2 cellular contexts compared by ENCODE assay signal in genomic region chr1:244067893-244068292, GRCh38.
TF ChIP-seq lines count a peak whose summit lies in the region.

No MANE protein-coding gene starts in this region.

TF ChIP-seq in GM23338, 12 proteins besides CTCF, POLR2A, EP300 and RAD21:
- TF ChIP-seq EZH2phosphoT487 (IDR thresholded peaks at IDR 0.05; ENCODE audit: unreplicated experiment) = no peak
- TF ChIP-seq ZNF462 (CRISPR knock-in tag; IDR thresholded peaks at IDR 0.05) = no peak
- TF ChIP-seq STAT1 (IDR thresholded peaks at IDR 0.05; ENCODE audit: unreplicated experiment) = no peak
- no peak for TF ChIP-seq ETS1 (IDR thresholded peaks at IDR 0.05)
- no peak for TF ChIP-seq JUNB (IDR thresholded peaks at IDR 0.05; ENCODE audit: unreplicated experiment)
- no peak for TF ChIP-seq NANOG (IDR thresholded peaks at IDR 0.05; ENCODE audit: borderline replicate concordance)
- TF ChIP-seq ZNF331 (CRISPR knock-in tag; IDR thresholded peaks at IDR 0.05; ENCODE audit: low read depth) = no peak
- TF ChIP-seq ZNF114 (CRISPR knock-in tag; IDR thresholded peaks at IDR 0.05) = no peak
TF ChIP-seq in GM23338: peak in this region for 0.

TF ChIP-seq in HepG2, 621 proteins besides CTCF, POLR2A, EP300 and RAD21 (continues in another document):
- TF ChIP-seq ZNF251 (CRISPR knock-in tag; IDR thresholded peaks at IDR 0.05) = no peak
- no peak; the same call in 1 of the 2 replicates for TF ChIP-seq RXRA (CRISPR knock-in tag; IDR thresholded peaks at IDR 0.05)
- TF ChIP-seq ZBTB20 (CRISPR knock-in tag; IDR thresholded peaks at IDR 0.05; ENCODE audit: borderline replicate concordance, low read depth) = no peak
- peak; percentile 23; the same call in 1 of the 2 replicates for TF ChIP-seq RXRB (CRISPR knock-in tag; IDR thresholded peaks at IDR 0.05; ENCODE audit: borderline replicate concordance)
- peak; percentile 28; the same call in 1 of the 2 replicates for TF ChIP-seq SAP130 (CRISPR knock-in tag; IDR thresholded peaks at IDR 0.05; ENCODE audit: low read depth)
- no peak for TF ChIP-seq ZNF343 (CRISPR knock-in tag; IDR thresholded peaks at IDR 0.05)
- no peak for TF ChIP-seq ZFP37 (CRISPR knock-in tag; IDR thresholded peaks at IDR 0.05; ENCODE audit: borderline replicate concordance)
- no peak for TF ChIP-seq MXD3 (CRISPR knock-in tag; IDR thresholded peaks at IDR 0.05)
- TF ChIP-seq MAX (IDR thresholded peaks at IDR 0.05) = peak; percentile 55; the same call in 1 of the 2 replicates
- TF ChIP-seq ZNF850 (CRISPR knock-in tag; conservative IDR thresholded peaks at IDR 0.05) = no peak
- no peak for TF ChIP-seq TEF (CRISPR knock-in tag; IDR thresholded peaks at IDR 0.05)
- TF ChIP-seq HMGXB4 (CRISPR knock-in tag; IDR thresholded peaks at IDR 0.05; ENCODE audit: borderline replicate concordance in 1 of 2, low read depth in 1 of 2) = no peak
- TF ChIP-seq MTERF4 (CRISPR knock-in tag; IDR thresholded peaks at IDR 0.05) = no peak
- TF ChIP-seq THAP8 (CRISPR knock-in tag; IDR thresholded peaks at IDR 0.05; ENCODE audit: borderline replicate concordance) = no peak
- TF ChIP-seq HMG20A (CRISPR knock-in tag; IDR thresholded peaks at IDR 0.05; ENCODE audit: borderline replicate concordance) = peak; percentile 65; the same call in 1 of the 2 replicates
- TF ChIP-seq ZNF331 (CRISPR knock-in tag; IDR thresholded peaks at IDR 0.05) = no peak
- TF ChIP-seq AKAP8 (CRISPR knock-in tag; IDR thresholded peaks at IDR 0.05) = no peak
- no peak for TF ChIP-seq ZNF784 (CRISPR knock-in tag; IDR thresholded peaks at IDR 0.05; ENCODE audit: borderline replicate concordance)
- no peak for TF ChIP-seq FIP1L1 (IDR thresholded peaks at IDR 0.05; ENCODE audit: borderline replicate concordance, insufficient read depth, low read depth, low read length)
- no peak for TF ChIP-seq ZNF570 (CRISPR knock-in tag; IDR thresholded peaks at IDR 0.05; ENCODE audit: borderline replicate concordance)
- TF ChIP-seq NR2C2 (CRISPR knock-in tag; IDR thresholded peaks at IDR 0.05; ENCODE audit: borderline replicate concordance) = no peak
- no peak for TF ChIP-seq RFX3 (CRISPR knock-in tag; IDR thresholded peaks at IDR 0.05)
- TF ChIP-seq ZBTB34 (CRISPR knock-in tag; IDR thresholded peaks at IDR 0.05) = no peak
- no peak for TF ChIP-seq NR2F2 (IDR thresholded peaks at IDR 0.05; ENCODE audit: borderline replicate concordance, low read depth)
- TF ChIP-seq ZNF556 (CRISPR knock-in tag; IDR thresholded peaks at IDR 0.05; ENCODE audit: borderline replicate concordance) = no peak
- TF ChIP-seq CREB1 (IDR thresholded peaks at IDR 0.05) = no peak
- no peak for TF ChIP-seq CREB1 (CRISPR knock-in tag; IDR thresholded peaks at IDR 0.05)
- no peak for TF ChIP-seq SOX6 (IDR thresholded peaks at IDR 0.05)
- TF ChIP-seq SOX6 (CRISPR knock-in tag; IDR thresholded peaks at IDR 0.05) = peak; percentile 29; the same call in 1 of the 2 replicates
- TF ChIP-seq MATR3 (CRISPR knock-in tag; IDR thresholded peaks at IDR 0.05) = no peak
- TF ChIP-seq RARA (CRISPR knock-in tag; IDR thresholded peaks at IDR 0.05) = 0 out of 2 replicates have a peak, but pooled peaks have one; percentile 11
- TF ChIP-seq HNRNPL (IDR thresholded peaks at IDR 0.05; ENCODE audit: low read depth, low read length) = no peak
- TF ChIP-seq FOXK2 (IDR thresholded peaks at IDR 0.05) = no peak
- peak; percentile 57 for TF ChIP-seq FOSL2 (CRISPR knock-in tag; IDR thresholded peaks at IDR 0.05)
- TF ChIP-seq ZNF788 (CRISPR knock-in tag; IDR thresholded peaks at IDR 0.05; ENCODE audit: borderline replicate concordance) = no peak
- TF ChIP-seq ONECUT2 (CRISPR knock-in tag; IDR thresholded peaks at IDR 0.05) = no peak
- TF ChIP-seq FOXM1 (CRISPR knock-in tag; IDR thresholded peaks at IDR 0.05) = no peak
- TF ChIP-seq MLXIP (CRISPR knock-in tag; IDR thresholded peaks at IDR 0.05; ENCODE audit: borderline replicate concordance) = no peak
- TF ChIP-seq ZNF138 (CRISPR knock-in tag; IDR thresholded peaks at IDR 0.05; ENCODE audit: low read depth) = no peak
- no peak for TF ChIP-seq ZBTB33 (CRISPR knock-in tag; IDR thresholded peaks at IDR 0.05)
- no peak for TF ChIP-seq RNF219 (CRISPR knock-in tag; IDR thresholded peaks at IDR 0.05)
- no peak for TF ChIP-seq KMT2A (CRISPR knock-in tag; IDR thresholded peaks at IDR 0.05)
- no peak for TF ChIP-seq ERF (CRISPR knock-in tag; IDR thresholded peaks at IDR 0.05)
- no peak for TF ChIP-seq RELA (CRISPR knock-in tag; IDR thresholded peaks at IDR 0.05)
- no peak for TF ChIP-seq SUZ12 (IDR thresholded peaks at IDR 0.05; ENCODE audit: low read depth, low read length)
- TF ChIP-seq RNF2 (conservative IDR thresholded peaks at IDR 0.05; ENCODE audit: low read depth) = 0 out of 2 replicates have a peak, but pooled peaks have one; percentile 23
- no peak for TF ChIP-seq ZNF354B (CRISPR knock-in tag; IDR thresholded peaks at IDR 0.05)
- TF ChIP-seq FUBP1 (CRISPR knock-in tag; IDR thresholded peaks at IDR 0.05; ENCODE audit: borderline replicate concordance) = no peak
- TF ChIP-seq CREM (IDR thresholded peaks at IDR 0.05) = no peak
- TF ChIP-seq CREM (CRISPR knock-in tag; IDR thresholded peaks at IDR 0.05) = no peak
- TF ChIP-seq SOX13 (IDR thresholded peaks at IDR 0.05) = no peak
- no peak; a peak in 1 of 4 replicates for TF ChIP-seq SOX13 (CRISPR knock-in tag; conservative IDR thresholded peaks at IDR 0.05 in 1 of 2, IDR thresholded peaks at IDR 0.05 in 1 of 2)
